Comparison of ENCODE assay signal across 2 cellular contexts in genomic region chr4:5050520-5050955, GRCh38.
A peak's percentile ranks its signal among the peaks of the same experiment; 100 is the strongest.
TF ChIP-seq lines count a peak whose summit lies in the region.

No MANE protein-coding gene starts in this region.

TF ChIP-seq in A549, 52 proteins besides CTCF, POLR2A, EP300 and RAD21 (continued from another document):
- TF ChIP-seq, protein P1, sequence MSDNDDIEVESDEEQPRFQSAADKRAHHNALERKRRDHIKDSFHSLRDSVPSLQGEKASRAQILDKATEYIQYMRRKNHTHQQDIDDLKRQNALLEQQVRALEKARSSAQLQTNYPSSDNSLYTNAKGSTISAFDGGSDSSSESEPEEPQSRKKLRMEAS (IDR thresholded peaks at IDR 0.05), result 0 out of 2 replicates have a peak, but pooled peaks have one; percentile 15
- no peak for TF ChIP-seq HOXB13 (CRISPR knock-in tag; IDR thresholded peaks at IDR 0.05; ENCODE audit: low read depth)
- TF ChIP-seq EHMT2 (IDR thresholded peaks at IDR 0.05; ENCODE audit: low read depth), result no peak
- no peak for TF ChIP-seq CEBPB (IDR thresholded peaks at IDR 0.05)
- TF ChIP-seq SMC3 (IDR thresholded peaks at IDR 0.05), result peak; percentile 89

TF ChIP-seq in endothelial cell of umbilical vein, 7 proteins besides CTCF, POLR2A, EP300 and RAD21 (continued from another document):
- TF ChIP-seq POLR2AphosphoS5 (IDR thresholded peaks at IDR 0.05; ENCODE audit: insufficient read depth, low read depth, low read length) (peak; percentile 15), FOS (IDR thresholded peaks at IDR 0.05; ENCODE audit: borderline replicate concordance, insufficient read depth, low read length) (no peak), MYC (IDR thresholded peaks at IDR 0.05; ENCODE audit: low read depth, low read length) (no peak)
- TF ChIP-seq, protein P1 (IDR thresholded peaks at IDR 0.05; ENCODE audit: insufficient read depth, insufficient read length), result no peak
